In the genomic region with DNA sequence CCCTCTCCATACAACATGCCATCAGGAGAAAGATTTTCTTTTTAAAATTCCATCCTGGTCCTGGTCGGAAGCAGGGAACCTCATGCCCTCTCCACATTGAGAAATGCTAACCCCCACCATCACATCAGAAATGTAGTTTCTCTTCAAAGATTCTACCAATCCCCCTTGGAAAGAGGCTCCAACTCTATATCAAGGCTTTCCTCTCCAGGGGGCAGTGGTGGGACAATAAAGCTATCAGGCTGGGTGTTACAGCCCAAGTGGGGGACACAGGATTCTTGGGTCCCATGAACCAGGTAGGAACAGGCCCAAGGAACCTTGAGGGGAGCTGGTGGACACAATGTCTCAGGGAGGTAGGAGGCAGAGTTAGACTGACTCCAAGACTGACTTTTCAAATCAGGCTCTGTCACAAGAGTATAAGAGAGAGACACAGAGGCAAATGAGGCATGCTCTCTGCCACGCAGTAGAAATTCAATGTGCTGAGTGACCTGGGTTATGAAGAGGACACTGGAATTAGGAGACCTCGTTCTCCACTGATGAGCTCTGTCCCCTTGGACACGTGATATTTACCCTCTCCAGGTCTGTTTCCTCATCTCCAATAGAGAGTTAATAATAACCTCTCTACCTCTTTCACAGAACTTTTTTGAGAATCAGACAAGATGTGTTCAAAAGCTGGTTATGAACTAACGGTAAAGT, we compare ENCODE assay signal across 26 cellular contexts. TPM values are rescaled to one million over a fixed set of nuclear protein-coding genes. Genes with fewer than 3 reads are reported as not detected.
A peak's percentile ranks its signal among the peaks of the same experiment; 100 is the strongest.
DNase-seq lines count a peak whose midpoint lies in the region; ATAC-seq and TF ChIP-seq lines count a peak whose summit lies in the region.
"Had no signal": no experiment of that assay in that cellular context is flagged by ENCODE, and none has a peak within 500 bp of the region (broad histone marks: within the 10 kb centered on the region; RNA-seq: fewer than 3 reads in every experiment).

No MANE protein-coding gene starts in this region.

- H2AFZ ChIP-seq in GM23338 (no peak overlapping the region), SK-N-SH (ENCODE audit: low read depth) (no peak overlapping the region), hepatocyte (no peak overlapping the region)

- TF ChIP-seq RAD21 in SK-N-SH (IDR thresholded peaks at IDR 0.05; ENCODE audit: low read length) = no peak

- no peak for ATAC-seq in GM23338
- ATAC-seq: activated CD4-positive, CD25-positive, alpha-beta regulatory T cell treated with anti-CD3 and anti-CD28 coated beads, Interleukin-2, amount 50 U/mL, for 24 hours; lower lobe of right lung; psoas muscle; Right ventricle myocardium inferior had no signal

- CTCF ChIA-PET in AG04450 (lab: Charles Lee) (no interaction called here), SK-N-SH (lab: Yijun Ruan, JAX) (interaction anchor here (0.5 to 1.5 kb wide), 3 partner anchors 16 to 109 kb away, joined by 3 to 5 read pairs (median 4); partner anchors contain the start of genes MED12 and ZMYM3)

- H3K9me2 ChIP-seq in GM23338 (ENCODE audit: insufficient read depth) (no peaks in the 10 kb centered on the region), SK-N-SH (no peaks in the 10 kb centered on the region), hepatocyte (replicated peaks; ENCODE audit: insufficient read depth) (no peaks in the 10 kb centered on the region)

- H3K4me1 Mint-ChIP-seq in GM23338 (peaks cover 28% of the 10 kb centered on the region), endodermal cell (peaks cover 27% of the 10 kb centered on the region)

- H3K4me3 ChIP-seq in AG04450 (ENCODE audit: low read depth, low read length) = no peak overlapping the region
- H3K4me3 ChIP-seq in GM23338 = no peak overlapping the region
- no peak overlapping the region for H3K4me3 ChIP-seq in SK-N-SH (ENCODE audit: low read depth in 2 of 2, low read length in 1 of 2)
- H3K4me3 ChIP-seq in hepatocyte = no peak overlapping the region
- H3K4me3 ChIP-seq in endodermal cell (ENCODE audit: low read length) = no peak overlapping the region
- H3K4me3 ChIP-seq: lower lobe of right lung, psoas muscle, skin epidermis, thoracic aorta, vagina had no signal

- H3K36me3 Mint-ChIP-seq in GM23338 (ENCODE audit: low read depth) (no peaks in the 10 kb centered on the region), endodermal cell (ENCODE audit: low read depth) (no peaks in the 10 kb centered on the region)
- H3K36me3 Mint-ChIP-seq: CD14-positive monocyte had no signal

- H3K27me3 ChIP-seq in AG04450 (ENCODE audit: control insufficient read depth, insufficient read depth, low read length) (no peaks in the 10 kb centered on the region), GM23338 (ENCODE audit: insufficient read depth) (no peaks in the 10 kb centered on the region), SK-N-SH (ENCODE audit: insufficient read depth) (peaks cover 52% of the 10 kb centered on the region), hepatocyte (no peaks in the 10 kb centered on the region), endodermal cell (ENCODE audit: control insufficient read depth, insufficient read depth, low read length, poor library complexity, severe bottlenecking) (no peaks in the 10 kb centered on the region)
- H3K27me3 ChIP-seq: vagina had no signal

- H4K20me1 ChIP-seq in GM23338 (replicated peaks; ENCODE audit: insufficient read depth) (no peaks in the 10 kb centered on the region), SK-N-SH (ENCODE audit: insufficient read depth) (no peaks in the 10 kb centered on the region), hepatocyte (ENCODE audit: insufficient read depth, poor library complexity, severe bottlenecking) (no peaks in the 10 kb centered on the region)

- peaks cover 11% of the 10 kb centered on the region for H3K27me3 Mint-ChIP-seq in GM23338 (ENCODE audit: insufficient read depth, low read depth, poor library complexity)
- H3K27me3 Mint-ChIP-seq in endodermal cell (ENCODE audit: insufficient read depth) = no peaks in the 10 kb centered on the region

- DNase-seq in AG04450 (ENCODE audit: low read depth, low spot score) (no peak), GM23338 (ENCODE audit: low spot score) (peak; percentile 11), SK-N-SH (no peak), hepatocyte (ENCODE audit: low spot score) (no peak), T-helper 1 cell (no peak), cardiac septum (ENCODE audit: low spot score) (no peak), endodermal cell (no peak), SIG-M5 (lab: John Stamatoyannopoulos, UW) (no peak)
- DNase-seq: activated naive CD4-positive, alpha-beta T cell treated with anti-CD3 and anti-CD28 coated beads, Interleukin-2, amount 50 U/mL, for 16 hours; activated T-cell treated with anti-CD3 and anti-CD28 coated beads, Interleukin-2, amount 50 U/mL, for 48 hours; aorta; effector CD4-positive, alpha-beta T cell; islet precursor cell; lower lobe of right lung; NCI-H1694; psoas muscle; stimulated activated CD4-positive, alpha-beta T cell treated with anti-CD3 and anti-CD28 coated beads, Interleukin-1b, Interleukin-23, amount 100 ng/mL, for 48 hours had no signal

- POLR2A ChIA-PET in AG04450 (lab: Yijun Ruan, JAX) (no interaction called here), SK-N-SH (lab: Yijun Ruan, JAX) (no interaction called here)

- no peaks in the 10 kb centered on the region for H3K9me3 ChIP-seq in AG04450 (ENCODE audit: control insufficient read depth, insufficient read depth, low read length)
- H3K9me3 ChIP-seq in SK-N-SH = no peaks in the 10 kb centered on the region
- H3K9me3 ChIP-seq in hepatocyte (ENCODE audit: low read depth) = no peaks in the 10 kb centered on the region
- no peaks in the 10 kb centered on the region for H3K9me3 ChIP-seq in endodermal cell (ENCODE audit: control insufficient read depth, low read length)
- H3K9me3 ChIP-seq: lower lobe of right lung, psoas muscle, thoracic aorta, vagina had no signal

- no peaks in the 10 kb centered on the region; the same call in 1 of the 3 replicates for H3K9me3 Mint-ChIP-seq in GM23338
- H3K9me3 Mint-ChIP-seq in endodermal cell = peaks cover 68% of the 10 kb centered on the region

- H3F3A ChIP-seq in GM23338 (replicated peaks; ENCODE audit: low read depth) (no peaks in the 10 kb centered on the region), SK-N-SH (replicated peaks; ENCODE audit: insufficient read depth) (no peaks in the 10 kb centered on the region)

- no peak for TF ChIP-seq EP300 in SK-N-SH (IDR thresholded peaks at IDR 0.05; ENCODE audit: borderline replicate concordance in 1 of 2, low read depth in 1 of 2, low read length in 1 of 2)

- no peak overlapping the region for H3K4me2 ChIP-seq in GM23338
- H3K4me2 ChIP-seq in SK-N-SH = no peak overlapping the region
- H3K4me2 ChIP-seq in hepatocyte = no peak overlapping the region

- 30% methylated on average over 5 of the region's 5 CpGs for WGBS in SK-N-SH (ENCODE audit: low lambda C conversion rate)
- 65% methylated on average over 5 of the region's 5 CpGs for WGBS in hepatocyte (ENCODE audit: low lambda C conversion rate, missing lambda C conversion rate)
- WGBS in endodermal cell (ENCODE audit: insufficient coverage in 1 of 2, insufficient read length in 1 of 2), 2 experiments = 92 to 100% methylated on average over 2 to 5 of the region's 5 CpGs

- no peak overlapping the region for H3K4me3 Mint-ChIP-seq in GM23338
- H3K4me3 Mint-ChIP-seq in endodermal cell = no peak overlapping the region
- H3K4me3 Mint-ChIP-seq: neural crest cell had no signal

- no peaks in the 10 kb centered on the region for H3K79me2 ChIP-seq in GM23338 (replicated peaks; ENCODE audit: insufficient read depth)
- no peaks in the 10 kb centered on the region for H3K79me2 ChIP-seq in SK-N-SH (ENCODE audit: insufficient read depth)
- no peaks in the 10 kb centered on the region for H3K79me2 ChIP-seq in hepatocyte

- TF ChIP-seq CTCF in AG04450 (IDR thresholded peaks at IDR 0.05; ENCODE audit: low read depth, low read length) = 0 out of 2 replicates have a peak, but pooled peaks have one; percentile 6
- TF ChIP-seq CTCF in GM23338 (conservative IDR thresholded peaks at IDR 0.05; ENCODE audit: low read depth in 2 of 2) = peak in 1 of 2 experiments; percentile 24; a peak in 2 of 4 replicates
- peak; percentile 27; the same call in 1 of the 2 replicates for TF ChIP-seq CTCF in SK-N-SH (IDR thresholded peaks at IDR 0.05)
- no peak for TF ChIP-seq CTCF in hepatocyte (IDR thresholded peaks at IDR 0.05; ENCODE audit: poor library complexity)
- no peak for TF ChIP-seq CTCF in endodermal cell (conservative IDR thresholded peaks at IDR 0.05)

- no peak overlapping the region for H3K27ac Mint-ChIP-seq in GM23338
- no peak overlapping the region for H3K27ac Mint-ChIP-seq in endodermal cell
- H3K27ac Mint-ChIP-seq: CD14-positive monocyte had no signal

- intact Hi-C loops in cardiac septum (cut with DNase I) = no loop called here

- H3K4me1 ChIP-seq in GM23338 (ENCODE audit: insufficient read depth) (no peaks in the 10 kb centered on the region), SK-N-SH (ENCODE audit: control insufficient read depth in 1 of 2, insufficient read depth in 2 of 2, low read depth in 1 of 2, low read length in 1 of 2) (no peaks in the 10 kb centered on the region), hepatocyte (ENCODE audit: insufficient read depth) (no peaks in the 10 kb centered on the region), endodermal cell (ENCODE audit: control insufficient read depth, insufficient read depth, low read length) (peaks cover 4% of the 10 kb centered on the region)
- H3K4me1 ChIP-seq: lower lobe of right lung, psoas muscle, vagina had no signal

- no peak overlapping the region for H3K9ac ChIP-seq in SK-N-SH
- no peak overlapping the region for H3K9ac ChIP-seq in endodermal cell (ENCODE audit: extremely low read depth, low read length, poor library complexity, severe bottlenecking)

- H3K27ac ChIP-seq in AG04450 (ENCODE audit: low read depth, low read length) = no peak overlapping the region
- H3K27ac ChIP-seq in GM23338 (ENCODE audit: low read depth) = no peak overlapping the region
- H3K27ac ChIP-seq in SK-N-SH (ENCODE audit: low read depth in 2 of 2, low read length in 1 of 2) = no peak overlapping the region
- peak overlapping the region; percentile 64 for H3K27ac ChIP-seq in hepatocyte
- no peak overlapping the region for H3K27ac ChIP-seq in endodermal cell (ENCODE audit: low read depth, low read length)
- H3K27ac ChIP-seq: lower lobe of right lung, psoas muscle, skin epidermis, thoracic aorta, vagina had no signal

- H3K36me3 ChIP-seq in GM23338 (ENCODE audit: insufficient read depth) (no peaks in the 10 kb centered on the region), SK-N-SH (replicated peaks in 1 of 2; ENCODE audit: control insufficient read depth in 1 of 2, insufficient read depth in 2 of 2, low read length in 1 of 2) (no peaks in the 10 kb centered on the region), hepatocyte (replicated peaks; ENCODE audit: insufficient read depth, low read depth) (no peaks in the 10 kb centered on the region), endodermal cell (ENCODE audit: control insufficient read depth, insufficient read depth, low read length) (no peaks in the 10 kb centered on the region)
- H3K36me3 ChIP-seq: lower lobe of right lung, thoracic aorta, vagina had no signal

RNA-seq across cellular contexts. Expression of gene GJB1, which starts 4.5 kb away (rescaled TPM):
- polyA plus RNA-seq in AG04450 (2011; rRNA removed) (not detected in 2 replicates), GM23338 (2016; fragmentation: Nextera tagmentation; extraction: Ambion mirVana) (not detected in 2 replicates), SK-N-SH (2012; rRNA removed) (not detected in 2 replicates), hepatocyte (82.6 and 98.2 TPM in 2 replicates)
- polyA minus RNA-seq in AG04450 (2011; rRNA and poly(A)+ RNA removed) = not detected in 2 replicates
- total RNA-seq in GM23338 (2014; rRNA removed; shearing (Covaris generic)) = 0.14 TPM in 1 of 2 replicates, not detected in the other
- polyA plus RNA-seq in SK-N-SH (2012; cell fraction: cytosol; rRNA removed) = not detected in 2 replicates
- polyA plus RNA-seq in SK-N-SH (2012; cell fraction: nucleus; rRNA removed) = not detected in 2 replicates
- total RNA-seq in hepatocyte (95.4 and 103 TPM in 2 replicates), cardiac septum (not detected), endodermal cell (1 to 10 TPM in 1 of 2 donors, under 1 TPM in 1; 0.91 to 1.4 TPM)
- 0.36 TPM for polyA plus RNA-seq in endodermal cell (2013, experiment 1 of 2)
- polyA plus RNA-seq in endodermal cell (2013, experiment 2 of 2) = 0.37 TPM
- total RNA-seq: activated CD8-positive, alpha-beta memory T cell treated with anti-CD3 and anti-CD28 coated beads for 36 hours; aorta; frontal cortex; psoas muscle; Right ventricle myocardium inferior; thoracic aorta; vagina had no signal
- polyA plus RNA-seq: CD14-positive monocyte had no signal

RNA-seq across cellular contexts. Expression of gene ZMYM3, which starts 26.4 kb away (rescaled TPM):
- polyA plus RNA-seq in AG04450 (2011; rRNA removed) (24.6 and 28.9 TPM in 2 replicates), GM23338 (2016; fragmentation: Nextera tagmentation; extraction: Ambion mirVana) (31.0 and 37.8 TPM in 2 replicates), SK-N-SH (2012; rRNA removed) (30.4 and 31.4 TPM in 2 replicates), hepatocyte (10.5 and 15.1 TPM in 2 replicates)
- polyA minus RNA-seq in AG04450 (2011; rRNA and poly(A)+ RNA removed) = 49.0 and 62.4 TPM in 2 replicates
- total RNA-seq in GM23338 (2014; rRNA removed; shearing (Covaris generic)) = 67.6 and 71.1 TPM in 2 replicates
- polyA plus RNA-seq in SK-N-SH (2012; cell fraction: cytosol; rRNA removed) = 17.0 and 20.9 TPM in 2 replicates
- 53.7 and 65.2 TPM in 2 replicates for polyA plus RNA-seq in SK-N-SH (2012; cell fraction: nucleus; rRNA removed)
- total RNA-seq in hepatocyte (25.0 and 26.2 TPM in 2 replicates), cardiac septum (12.7 TPM), endodermal cell (10 to 100 TPM; 91.0 to 91.8 TPM)
- 84.3 TPM for polyA plus RNA-seq in endodermal cell (2013, experiment 1 of 2)
- 76.1 TPM for polyA plus RNA-seq in endodermal cell (2013, experiment 2 of 2)

RNA-seq across cellular contexts. Expression of gene NONO, which starts 55.9 kb away (rescaled TPM):
- polyA plus RNA-seq in AG04450 (2011; rRNA removed) (279 and 437 TPM in 2 replicates), GM23338 (2016; fragmentation: Nextera tagmentation; extraction: Ambion mirVana) (329 and 342 TPM in 2 replicates), SK-N-SH (2012; rRNA removed) (210 and 288 TPM in 2 replicates), hepatocyte (175 and 204 TPM in 2 replicates)
- 366 and 508 TPM in 2 replicates for polyA minus RNA-seq in AG04450 (2011; rRNA and poly(A)+ RNA removed)
- total RNA-seq in GM23338 (2014; rRNA removed; shearing (Covaris generic)) = 643 and 656 TPM in 2 replicates
- 195 and 232 TPM in 2 replicates for polyA plus RNA-seq in SK-N-SH (2012; cell fraction: cytosol; rRNA removed)
- 380 and 614 TPM in 2 replicates for polyA plus RNA-seq in SK-N-SH (2012; cell fraction: nucleus; rRNA removed)
- total RNA-seq in hepatocyte (318 and 330 TPM in 2 replicates), cardiac septum (107 TPM), endodermal cell (100 to 1,000 TPM; 553 to 671 TPM)
- polyA plus RNA-seq in endodermal cell (2013, experiment 1 of 2) = 812 TPM
- polyA plus RNA-seq in endodermal cell (2013, experiment 2 of 2) = 738 TPM

Comparison
In these comparisons a context has a peak if more than half of its experiments do, and no peak if none do; other contexts are left out.
1. CTCF ChIP-seq: peak in AG04450 (single experiment) and SK-N-SH (single experiment); none in hepatocyte (single experiment) and endodermal cell (single experiment).
2. RNA of gene GJB1, which starts 4.5 kb away (total RNA-seq): 95.4 to 103 TPM in hepatocyte; 0.91 to 1.4 TPM in endodermal cell, 0.14 TPM in GM23338 and not detected in cardiac septum (single experiment); every median in the first group is over 10 times any median in the second.